In the genomic region with DNA sequence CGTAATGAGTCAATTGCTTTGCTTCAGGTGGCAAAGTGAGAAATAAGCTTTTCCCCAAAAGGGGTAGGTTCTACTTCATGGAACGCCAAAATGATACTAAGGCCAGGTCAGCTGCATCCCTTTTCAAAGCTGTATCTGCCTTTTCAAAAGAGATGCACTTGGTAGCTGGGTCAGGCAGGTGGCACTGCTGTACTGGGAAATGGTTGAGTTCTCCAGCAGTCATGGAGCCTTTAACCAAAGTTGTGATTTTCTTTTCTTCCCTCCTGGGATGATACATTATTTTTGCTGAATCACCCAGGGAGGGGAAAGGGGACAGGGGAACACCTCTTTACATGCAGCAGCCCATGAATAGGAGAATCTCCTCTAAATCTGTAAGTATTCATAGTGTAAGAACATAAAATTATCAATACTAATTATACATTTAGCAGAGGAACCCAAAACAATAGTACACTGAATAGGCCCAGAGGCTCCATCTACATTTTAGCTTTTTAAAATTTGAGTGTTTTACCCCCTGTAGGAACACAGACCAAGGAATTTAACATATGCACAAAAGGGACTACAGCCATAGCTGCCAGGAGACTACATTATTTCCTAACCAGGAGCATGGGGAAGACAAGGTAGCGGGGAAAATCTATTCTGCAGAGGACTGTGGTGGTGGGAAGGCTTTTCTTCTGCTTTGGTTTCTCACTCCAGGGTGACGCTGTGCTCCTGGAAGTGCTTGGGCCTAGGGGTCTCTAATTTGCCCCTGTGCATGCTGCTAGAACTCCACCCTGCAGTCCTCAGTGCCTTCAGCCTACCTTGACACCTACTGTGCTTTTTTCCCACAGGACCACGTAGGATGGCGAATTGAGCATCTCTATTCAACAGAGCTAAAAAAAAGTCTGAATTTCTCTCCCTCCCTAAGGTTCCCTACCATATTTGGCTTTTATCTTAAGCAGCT, we compare ENCODE assay signal across 8 cellular contexts. TPM values are rescaled to one million over a fixed set of nuclear protein-coding genes. Genes with fewer than 3 reads are reported as not detected.
DNase-seq lines count a peak whose midpoint lies in the region; ATAC-seq and TF ChIP-seq lines count a peak whose summit lies in the region.

No MANE protein-coding gene starts in this region.

- intact Hi-C loops in Panc1 (cut with micrococcal nuclease; ENCODE audit: unreplicated experiment) = loop anchor here (1.0 to 5.0 kb wide), 3 partner anchors 39 to 414 kb away; no protein-coding TSS in a partner anchor
- intact Hi-C loops in uterus (cut with DNase I; ENCODE audit: low total_unique reads) = loop anchor here (10.0 kb wide), 1 partner anchor 261 kb away; no protein-coding TSS in a partner anchor

- H3K4me1 ChIP-seq in Panc1 (ENCODE audit: control insufficient read depth, insufficient read depth, low read length) (no peaks in the 10 kb centered on the region), gastroesophageal sphincter (peaks cover 0 to 7% (median 0%) of the 10 kb centered on the region in 3 donors), uterus (no peaks in the 10 kb centered on the region)

- H3K27me3 ChIP-seq in Panc1 (ENCODE audit: control insufficient read depth, insufficient read depth, low read length) = no peaks in the 10 kb centered on the region
- no peaks in the 10 kb centered on the region for H3K27me3 ChIP-seq in gastroesophageal sphincter
- H3K27me3 ChIP-seq in uterus = no peaks in the 10 kb centered on the region

- in situ Hi-C loops in Panc1 (cut with HindIII; ENCODE audit: low pct_unique_long_range_greater_than_20kb, low sequenced_read_pairs) = no loop called here

- WGBS in gastroesophageal sphincter (ENCODE audit: low coverage in 1 of 2), 2 donors = 39 to 52% methylated on average over 3 of the region's 6 CpGs

- H3K9me3 ChIP-seq in Panc1 (ENCODE audit: control insufficient read depth, insufficient read depth, low read depth, low read length) (no peaks in the 10 kb centered on the region), gastroesophageal sphincter (no peaks in the 10 kb centered on the region), uterus (no peaks in the 10 kb centered on the region)

- H3K36me3 ChIP-seq in Panc1 (ENCODE audit: control insufficient read depth, insufficient read depth, low read length) (no peaks in the 10 kb centered on the region), gastroesophageal sphincter (no peaks in the 10 kb centered on the region), uterus (no peaks in the 10 kb centered on the region)

- CTCF ChIA-PET in Panc1 (lab: Charles Lee) = interaction anchor here (0.7 to 1.1 kb wide), 3 partner anchors 101 to 280 kb away, joined by 3 read pairs; a partner anchor contains a TSS

- no peak overlapping the region for H3K4me3 ChIP-seq in Panc1 (ENCODE audit: low read depth in 2 of 2, low read length in 2 of 2)
- no peak overlapping the region for H3K4me3 ChIP-seq in gastroesophageal sphincter
- no peak overlapping the region for H3K4me3 ChIP-seq in uterus

- TF ChIP-seq CTCF in Panc1 (IDR thresholded peaks at IDR 0.05) (peak; percentile 82), gastroesophageal sphincter (IDR thresholded peaks at IDR 0.05) (peak; percentile 47 to 82 (median 72)), uterus (IDR thresholded peaks at IDR 0.05) (peak; percentile 72 to 89 (median 82))

- TF ChIP-seq POLR2A in gastroesophageal sphincter (IDR thresholded peaks at IDR 0.05) (no peak), uterus (IDR thresholded peaks at IDR 0.05) (no peak)

- TF ChIP-seq EP300 in gastroesophageal sphincter (IDR thresholded peaks at IDR 0.05) = no peak

- ATAC-seq in Panc1 (peak; percentile 96), gastroesophageal sphincter (peak; percentile 77), GM18520 (IDR thresholded peaks at IDR 0.05; ENCODE audit: unreplicated experiment) (no peak)

- H3K27ac ChIP-seq in Panc1 (ENCODE audit: low read length) (no peak overlapping the region), gastroesophageal sphincter (no peak overlapping the region), uterus (peak overlapping the region; percentile 3 to 16)

- DNase-seq in GM03348 (ENCODE audit: low spot score) (peak; percentile 69), HPDE6-E6E7 (ENCODE audit: extremely low spot score) (peak; percentile 41), Panc1 (ENCODE audit: low read depth, low spot score) (peak; percentile 42), occipital lobe (lab: John Stamatoyannopoulos, UW) (peak; percentile 33), uterus (peak; percentile 58 to 69)
- peak; percentile 73 for DNase-seq in activated effector memory CD4-positive, alpha-beta T cell treated with anti-CD3 and anti-CD28 coated beads, Interleukin-2, amount 50 U/mL, for 16 hours

- no TSS peak for BruUV-seq in Panc1 (replicated peaks; lab: Mats Ljungman, UMichigan)

- POLR2A ChIA-PET in Panc1 (lab: Charles Lee) = no interaction called here

RNA-seq across cellular contexts. Expression of a gene that starts 6.4 kb away (rescaled TPM):
- total RNA-seq in Panc1 (2021; ENCODE audit: unreplicated experiment) (not detected), gastroesophageal sphincter (not detected), occipital lobe (226 TPM), uterus (10 to 100 TPM in 1 of 4 donors, 1 to 10 TPM in 1, under 1 TPM in 1, not detected in 1; 0.48 to 26.1 (median 1.1) TPM)
- polyA plus RNA-seq in Panc1 (2012; ENCODE audit: insufficient read length) = not detected

Comparison
In these comparisons a context has a peak if more than half of its experiments do, and no peak if none do; other contexts are left out.
1. H3K27ac ChIP-seq: peak in uterus (2 of 2); none in Panc1 (single experiment) and gastroesophageal sphincter (0 of 4).
2. Peak in every context shown above with its lines, with median percentiles within 50 percentile points of each other: DNase-seq and CTCF ChIP-seq.